Comparison of ENCODE assay signal across 13 cellular contexts in the genomic region with DNA sequence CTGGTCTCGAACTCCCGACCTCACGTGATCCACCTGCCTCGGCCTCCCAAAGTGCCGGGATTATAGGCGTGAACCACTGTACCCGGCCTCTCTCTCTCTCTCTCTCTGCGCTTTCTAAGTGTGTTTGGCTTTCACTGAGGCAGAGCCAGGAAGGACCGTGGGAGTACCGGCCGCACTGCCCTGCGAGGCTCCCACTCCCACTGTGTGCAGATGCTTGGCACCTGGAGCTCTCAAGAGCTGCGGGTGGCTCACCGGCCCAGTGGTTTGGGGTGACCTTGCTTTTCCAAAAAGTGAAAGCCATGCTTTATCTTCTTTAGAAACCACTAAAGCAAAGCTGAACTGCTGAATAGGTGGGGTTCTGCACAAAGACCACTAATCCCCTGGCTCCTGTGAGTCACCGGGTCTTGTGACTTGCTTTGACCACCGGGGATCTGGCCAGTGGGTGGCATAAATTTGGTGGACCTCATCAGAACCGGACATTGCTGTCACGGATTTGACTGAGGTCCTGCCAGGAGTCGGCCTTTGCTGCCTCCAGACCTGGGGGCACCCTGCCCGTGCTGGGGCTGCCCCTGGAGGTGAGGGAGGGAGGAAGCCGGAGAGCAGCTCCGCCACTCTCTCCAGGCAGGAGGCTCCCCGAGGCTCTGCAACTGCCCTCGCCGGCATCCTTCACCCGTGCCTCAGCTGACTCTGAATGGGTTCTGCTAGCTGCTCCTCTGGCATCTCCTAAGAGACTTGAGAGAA.
DNase-seq lines count a peak whose midpoint lies in the region; ATAC-seq and TF ChIP-seq lines count a peak whose summit lies in the region.
"Had no signal": no experiment of that assay in that cellular context is flagged by ENCODE, and none has a peak within 500 bp of the region (broad histone marks: within the 10 kb centered on the region; RNA-seq: fewer than 3 reads in every experiment).

No MANE protein-coding gene starts in this region.

- H3K4me3 ChIP-seq in H7 (ENCODE audit: insufficient read depth, low read depth, low read length), result no peak overlapping the region
- no peak overlapping the region for H3K4me3 ChIP-seq in mesenchymal stem cell (ENCODE audit: insufficient read depth in 1 of 2, low read depth in 1 of 2, low read length in 2 of 2)
- H3K4me3 ChIP-seq in spleen, result no peak overlapping the region

- peaks cover 48% of the 10 kb centered on the region for H3K4me1 ChIP-seq in mesenchymal stem cell (ENCODE audit: control insufficient read depth, insufficient read depth, low read depth, low read length)
- H3K4me1 ChIP-seq in spleen, result peaks cover 14 to 61% (median 35%) of the 10 kb centered on the region in 6 donors

- H3K4me2 ChIP-seq in mesenchymal stem cell (ENCODE audit: low read length, poor library complexity, severe bottlenecking), result no peak overlapping the region

- H4K8ac ChIP-seq in mesenchymal stem cell (ENCODE audit: low read length), result no peak overlapping the region

- no peak overlapping the region for H3K18ac ChIP-seq in mesenchymal stem cell (ENCODE audit: low read depth in 1 of 2, low read length in 2 of 2)

- H2BK15ac ChIP-seq in mesenchymal stem cell (ENCODE audit: low read depth, poor library complexity, severe bottlenecking), result no peak overlapping the region

- no peak overlapping the region for H2AK5ac ChIP-seq in mesenchymal stem cell (ENCODE audit: low read length, severe bottlenecking)

- WGBS in mesenchymal stem cell, result 94% methylated on average over 26 of the region's 26 CpGs
- whole genome bisulfite sequencing in spleen, 5 donors, result 82 to 91% (median 84%) methylated on average over 21 to 26 of the region's 26 CpGs

- H4K91ac ChIP-seq in mesenchymal stem cell (ENCODE audit: low read length), result no peak overlapping the region

- H2BK12ac ChIP-seq in mesenchymal stem cell (ENCODE audit: low read length in 2 of 2), result no peak overlapping the region

- no peak overlapping the region for H3K14ac ChIP-seq in mesenchymal stem cell (ENCODE audit: low read length in 2 of 2)

- TF ChIP-seq CTCF in spleen (IDR thresholded peaks at IDR 0.05 in 8 of 11, conservative IDR thresholded peaks at IDR 0.05 in 3 of 11), result no peak

- no peak overlapping the region for H3K9ac ChIP-seq in mesenchymal stem cell (ENCODE audit: low read length)

- no peak overlapping the region for H2BK5ac ChIP-seq in mesenchymal stem cell (ENCODE audit: low read depth, low read length, poor library complexity, severe bottlenecking)

- ATAC-seq in left colon, result no peak

- no peak for TF ChIP-seq POLR2A in spleen (IDR thresholded peaks at IDR 0.05)

- H3K4ac ChIP-seq in mesenchymal stem cell (ENCODE audit: low read depth in 1 of 2, low read length in 2 of 2), result no peak overlapping the region

- no peak overlapping the region for H2BK120ac ChIP-seq in mesenchymal stem cell (ENCODE audit: low read depth, low read length)

- H3K27me3 ChIP-seq in H7 (ENCODE audit: control insufficient read depth, insufficient read depth, low read length) (no peaks in the 10 kb centered on the region), mesenchymal stem cell (ENCODE audit: control insufficient read depth in 1 of 2, insufficient read depth in 1 of 2, low read length in 2 of 2) (no peaks in the 10 kb centered on the region), spleen (replicated peaks in 1 of 7) (no peaks in the 10 kb centered on the region)

- no peak overlapping the region for H3K23ac ChIP-seq in mesenchymal stem cell (ENCODE audit: low read length in 2 of 2)

- intact Hi-C loops in spleen (cut with DNase I; ENCODE audit: low total_unique reads), result no loop called here
- intact Hi-C loops in left colon (cut with DNase I, micrococcal nuclease), result no loop called here

- H3K9me3 ChIP-seq in mesenchymal stem cell (ENCODE audit: control insufficient read depth, low read length), result no peaks in the 10 kb centered on the region
- H3K9me3 ChIP-seq in spleen, result no peaks in the 10 kb centered on the region

- peaks cover 33% of the 10 kb centered on the region for H3K79me1 ChIP-seq in mesenchymal stem cell (replicated peaks; ENCODE audit: low read length, poor library complexity, severe bottlenecking)

- DNase-seq in H7, result peak; percentile 64
- peak; percentile 84 for DNase-seq in astrocyte of the hippocampus (ENCODE audit: low read depth, low spot score)
- peak; percentile 38 for DNase-seq in mesenchymal stem cell
- DNase-seq in spleen, result peak; percentile 62
- DNase-seq in HT-29 (ENCODE audit: low spot score), result no peak
- no peak for DNase-seq in left colon
- no peak for DNase-seq in kidney glomerular epithelial cell (lab: John Stamatoyannopoulos, UW)
- DNase-seq in stimulated activated CD4-positive, alpha-beta T cell treated with anti-CD3 and anti-CD28 coated beads, Interleukin-4, amount 100 ng/mL, for 4 hours, result no peak
- DNase-seq: activated B cell treated with CpG ODN at 0.5 μM for 24 hours; NCI-H1417; NCI-H526; stimulated activated CD4-positive, alpha-beta T cell treated with anti-CD3 and anti-CD28 coated beads, Interleukin-1b, Interleukin-23, amount 100 ng/mL, for 48 hours; stimulated activated naive CD4-positive, alpha-beta T cell had no signal

- no peak overlapping the region for H2AFZ ChIP-seq in mesenchymal stem cell (ENCODE audit: low read depth, low read length)

- H3K27ac ChIP-seq in mesenchymal stem cell (ENCODE audit: low read length, poor library complexity, severe bottlenecking), result no peak overlapping the region
- peak overlapping the region in 5 of 8 donors; percentile 70 to 85 (median 75) for H3K27ac ChIP-seq in spleen

- H3K36me3 ChIP-seq in H7 (replicated peaks; ENCODE audit: control insufficient read depth, insufficient read depth, low read length) (no peaks in the 10 kb centered on the region; the same call in 1 of the 2 replicates), mesenchymal stem cell (ENCODE audit: control insufficient read depth in 1 of 2, insufficient read depth in 2 of 2, low read depth in 1 of 2, low read length in 2 of 2) (peaks cover 35 to 66% of the 10 kb centered on the region in 2 experiments), spleen (peaks cover 0 to 55% (median 21%) of the 10 kb centered on the region in 6 donors)

Comparison
In these comparisons a context has a peak if more than half of its experiments do, and no peak if none do; other contexts are left out.
1. DNase-seq: peak in H7 (single experiment), astrocyte of the hippocampus (single experiment), mesenchymal stem cell (single experiment) and spleen (single experiment); none in HT-29 (single experiment), left colon (0 of 2), kidney glomerular epithelial cell (single experiment) and stimulated activated CD4-positive, alpha-beta T cell treated with anti-CD3 and anti-CD28 coated beads, Interleukin-4, amount 100 ng/mL, for 4 hours (0 of 2).